In genomic region chr22:49929553-49929979, GRCh38 we compare ENCODE assay signal across 8 cellular contexts. TPM values are rescaled to one million over a fixed set of nuclear protein-coding genes. Genes with fewer than 3 reads are reported as not detected.
DNase-seq lines count a peak whose midpoint lies in the region; ATAC-seq and TF ChIP-seq lines count a peak whose summit lies in the region.

No MANE protein-coding gene starts in this region.

- peak; percentile 50 for ATAC-seq in GM18498 (IDR thresholded peaks at IDR 0.05; ENCODE audit: unreplicated experiment)

- H3K4me1 ChIP-seq in neutrophil (ENCODE audit: control insufficient read depth in 1 of 2, insufficient read depth in 1 of 2, low read depth in 1 of 2, low read length in 1 of 2) = peaks cover 62 to 63% of the 10 kb centered on the region in 2 experiments
- H3K4me1 ChIP-seq in tibial nerve = peaks cover 0 to 56% (median 35%) of the 10 kb centered on the region in 4 donors

- peak; percentile 54 for TF ChIP-seq CTCF in epithelial cell of proximal tubule (conservative IDR thresholded peaks at IDR 0.05; ENCODE audit: low read depth, low read length)
- peak; percentile 94 for TF ChIP-seq CTCF in neutrophil (IDR thresholded peaks at IDR 0.05)
- TF ChIP-seq CTCF in tibial nerve (IDR thresholded peaks at IDR 0.05) = peak; percentile 88 to 99 (median 98)

- peak overlapping the region; percentile 90 for H3K27ac ChIP-seq in neutrophil
- peak overlapping the region in 2 of 4 donors; percentile 47 to 98 for H3K27ac ChIP-seq in tibial nerve

- H3K9me3 ChIP-seq in neutrophil (no peaks in the 10 kb centered on the region), tibial nerve (no peaks in the 10 kb centered on the region)

- H3K4me3 ChIP-seq in epithelial cell of proximal tubule (ENCODE audit: low read depth, low read length) = no peak overlapping the region
- H3K4me3 ChIP-seq in neutrophil (ENCODE audit: low read depth in 1 of 2, low read length in 1 of 2) = peak overlapping the region; percentile 4 to 41
- peak overlapping the region in 1 of 4 donors; percentile 27 for H3K4me3 ChIP-seq in tibial nerve

- 9 to 43% methylated on average over 1 to 10 of the region's 42 CpGs for WGBS in tibial nerve, 2 donors

- H3K27me3 ChIP-seq in neutrophil = peaks cover 11% of the 10 kb centered on the region
- peaks cover 0 to 7% of the 10 kb centered on the region in 2 donors for H3K27me3 ChIP-seq in tibial nerve

- in situ Hi-C loops in ACHN (cut with HindIII; ENCODE audit: low pct_ligation_motif_present, low pct_unique_long_range_greater_than_20kb, low sequenced_read_pairs) = no loop called here

- TF ChIP-seq POLR2A in tibial nerve (IDR thresholded peaks at IDR 0.05) = no peak

- no peaks in the 10 kb centered on the region for H3K36me3 ChIP-seq in neutrophil
- H3K36me3 ChIP-seq in tibial nerve = peaks cover 0 to 29% (median 0%) of the 10 kb centered on the region in 3 donors

- TF ChIP-seq EP300 in tibial nerve (IDR thresholded peaks at IDR 0.05) = no peak

- DNase-seq in ACHN (peak; percentile 45), NCI-H146 treated with DMSO at 0.1 percent for 48 hours (lab: John Stamatoyannopoulos, UW; ENCODE audit: unreplicated experiment) (peak; percentile 4), epithelial cell of proximal tubule (ENCODE audit: low read depth) (no peak), tibial nerve (ENCODE audit: low spot score in 2 of 2) (no peak), mesenteric fat pad (ENCODE audit: low spot score) (no peak)
- DNase-seq in activated CD8-positive, alpha-beta memory T cell treated with anti-CD3 and anti-CD28 coated beads for 48 hours (ENCODE audit: low read depth in 2 of 3, low spot score in 2 of 3) = peak in 2 of 3 experiments; percentile 75 to 78

RNA-seq across cellular contexts. Expression of gene CRELD2, which starts 11.1 kb away (rescaled TPM):
- 48.8 and 54.1 TPM in 2 replicates for total RNA-seq in epithelial cell of proximal tubule
- total RNA-seq in tibial nerve = 10 to 100 TPM; 44.8 to 80.4 (median 65.1) TPM
- total RNA-seq in mesenteric fat pad = 36.5 TPM

RNA-seq across cellular contexts. Expression of gene ALG12, which starts 11.3 kb away (rescaled TPM):
- total RNA-seq in epithelial cell of proximal tubule (16.4 and 24.5 TPM in 2 replicates), tibial nerve (10 to 100 TPM in 3 of 4 donors, 1 to 10 TPM in 1; 9.0 to 17.4 (median 14.5) TPM), mesenteric fat pad (12.5 TPM)

RNA-seq across cellular contexts. Expression of gene PIM3, which starts 31.0 kb away (rescaled TPM):
- total RNA-seq in epithelial cell of proximal tubule (37.5 and 49.3 TPM in 2 replicates), tibial nerve (100 to 1,000 TPM in 3 of 4 donors, 10 to 100 TPM in 1; 98.3 to 138 (median 119) TPM), mesenteric fat pad (124 TPM)

Comparison
In these comparisons a context has a peak if more than half of its experiments do, and no peak if none do; other contexts are left out.
1. DNase-seq: peak in ACHN (single experiment), NCI-H146 treated with DMSO at 0.1 percent for 48 hours (single experiment) and activated CD8-positive, alpha-beta memory T cell treated with anti-CD3 and anti-CD28 coated beads for 48 hours (2 of 3); none in epithelial cell of proximal tubule (single experiment), tibial nerve (0 of 2) and mesenteric fat pad (single experiment).
2. Peak in every context shown above with its lines, with median percentiles within 50 percentile points of each other: CTCF ChIP-seq.